In genomic region chr14:23876160-23876750, GRCh38 we compare ENCODE assay signal across 24 cellular contexts.
"Had no signal": no experiment of that assay in that cellular context is flagged by ENCODE, and none has a peak within 500 bp of the region (broad histone marks: within the 10 kb centered on the region; RNA-seq: fewer than 3 reads in every experiment).

No MANE protein-coding gene starts in this region.

- H3K27ac ChIP-seq: brain microvascular endothelial cell, Peyer's patch, RWPE1, SJCRH30, VCaP had no signal

- H3K9me3 Mint-ChIP-seq: activated naive CD4-positive, alpha-beta T cell treated with anti-CD3 and anti-CD28 coated beads, Interleukin-2, amount 10 ng/mL, durations not matched to agents 7 days and 5 days had no signal

- H3K4me3 Mint-ChIP-seq: activated naive CD4-positive, alpha-beta T cell treated with anti-CD3 and anti-CD28 coated beads, Interleukin-2, amount 10 ng/mL, durations not matched to agents 7 days and 5 days; activated naive CD8-positive, alpha-beta T cell treated with anti-CD3 and anti-CD28 coated beads for 36 hours; activated T-helper 17 cell treated with anti-CD3 and anti-CD28 coated beads, Interleukin-2, amount 50 U/mL, for 72 hours had no signal

- H3K27me3 ChIP-seq: brain microvascular endothelial cell, Peyer's patch, SJCRH30 had no signal

- H3K36me3 Mint-ChIP-seq: activated naive CD4-positive, alpha-beta T cell treated with anti-CD3 and anti-CD28 coated beads, Interleukin-2, amount 10 ng/mL, durations not matched to agents 7 days and 5 days; activated naive CD8-positive, alpha-beta T cell treated with anti-CD3 and anti-CD28 coated beads for 36 hours had no signal

- H3K4me3 ChIP-seq: K562, Peyer's patch, SJCRH30 had no signal

- DNase-seq: activated CD4-positive, CD25-positive, alpha-beta regulatory T cell; activated CD8-positive, alpha-beta memory T cell treated with anti-CD3 and anti-CD28 coated beads, Interleukin-2, amount 50 U/mL, for 4 hours; activated gamma-delta T cell treated with Interleukin-2 at 50 U/mL for 16 hours; activated naive CD4-positive, alpha-beta T cell treated with anti-CD3 and anti-CD28 coated beads, Interleukin-2, amount 10 ng/mL, durations not matched to agents 7 days and 5 days; activated naive CD8-positive, alpha-beta T cell treated with anti-CD3 and anti-CD28 coated beads for 36 hours; activated T-cell treated with anti-CD3 and anti-CD28 coated beads, Interleukin-2, amount 50 U/mL, for 1 hour; brain microvascular endothelial cell; cerebellar nuclear complex; Karpas-422; NCI-H1105 treated with DMSO at 0.1 percent for 48 hours; NCI-H1436 treated with DMSO at 0.1 percent for 48 hours; NCI-H187; NCI-H2081; NCI-H446; NCI-H524; Peyer's patch; Right ventricle myocardium superior; SJCRH30; SK-N-SH; T-helper 1 cell had no signal

- ATAC-seq: K562 had no signal

- H3K27ac Mint-ChIP-seq: activated naive CD4-positive, alpha-beta T cell treated with anti-CD3 and anti-CD28 coated beads, Interleukin-2, amount 10 ng/mL, durations not matched to agents 7 days and 5 days; activated naive CD8-positive, alpha-beta T cell treated with anti-CD3 and anti-CD28 coated beads for 36 hours had no signal

- H3K4me1 Mint-ChIP-seq: activated naive CD4-positive, alpha-beta T cell treated with anti-CD3 and anti-CD28 coated beads, Interleukin-2, amount 10 ng/mL, durations not matched to agents 7 days and 5 days; activated naive CD8-positive, alpha-beta T cell treated with anti-CD3 and anti-CD28 coated beads for 36 hours; activated T-helper 17 cell treated with anti-CD3 and anti-CD28 coated beads, Interleukin-2, amount 50 U/mL, for 72 hours had no signal

- H3K4me1 ChIP-seq: Peyer's patch, SJCRH30 had no signal

- H3K36me3 ChIP-seq: brain microvascular endothelial cell, Peyer's patch, SJCRH30 had no signal

- H3K9me3 ChIP-seq: Peyer's patch, SJCRH30, SK-N-SH had no signal
